Comparison of ENCODE assay signal across 26 cellular contexts in genomic region chr11:9028591-9028990, GRCh38.
"Had no signal": no experiment of that assay in that cellular context is flagged by ENCODE, and none has a peak within 500 bp of the region (broad histone marks: within the 10 kb centered on the region; RNA-seq: fewer than 3 reads in every experiment).

No MANE protein-coding gene starts in this region.

- H3K4me3 ChIP-seq: esophagus squamous epithelium, left lung, right lobe of liver, suprapubic skin, tibial artery, upper lobe of right lung had no signal

- H3K9me3 Mint-ChIP-seq: activated T-cell treated with anti-CD3 and anti-CD28 coated beads, Interleukin-2, amount 50 U/mL, for 24 hours; naive B cell; nephron progenitor cell; T-helper 1 cell treated with Interleukin-12 subunit alpha and Interleukin-12 subunit beta and Interleukin-4 antibody, amounts not matched to agents 30 μg/mL and 1 μg/mL, for 36 hours had no signal

- ATAC-seq: left lung, right lobe of liver, upper lobe of right lung had no signal

- H3K27ac Mint-ChIP-seq: activated T-cell treated with anti-CD3 and anti-CD28 coated beads, Interleukin-2, amount 50 U/mL, for 24 hours; nephron progenitor cell; progenitor cell of endocrine pancreas; T-helper 1 cell treated with Interleukin-12 subunit alpha and Interleukin-12 subunit beta and Interleukin-4 antibody, amounts not matched to agents 30 μg/mL and 1 μg/mL, for 36 hours had no signal

- DNase-seq: activated CD4-positive, alpha-beta T cell treated with anti-CD3 and anti-CD28 coated beads for 4 hours; activated CD4-positive, alpha-beta T cell treated with anti-CD3 and anti-CD28 coated beads, Interleukin-2, amount 50 U/mL, for 4 hours; activated CD8-positive, alpha-beta memory T cell treated with anti-CD3 and anti-CD28 coated beads, Interleukin-2, amount 50 U/mL, for 4 hours; activated gamma-delta T cell treated with Interleukin-2 at 50 U/mL for 16 hours; activated naive CD4-positive, alpha-beta T cell treated with anti-CD3 and anti-CD28 coated beads, Interleukin-2, amount 50 U/mL, for 16 hours; activated T-cell treated with anti-CD3 and anti-CD28 coated beads, Interleukin-2, amount 50 U/mL, for 24 hours; amniotic stem cell; brain microvascular endothelial cell; esophagus squamous epithelium; foreskin melanocyte; left lung; naive B cell; nephron progenitor cell; right lobe of liver; small intestine; stimulated activated CD4-positive, alpha-beta T cell treated with anti-CD3 and anti-CD28 coated beads, Interleukin-1b, Interleukin-23, amount 100 ng/mL, for 48 hours; stimulated activated naive CD4-positive, alpha-beta T cell; T-helper 9 cell; tibial artery; upper lobe of right lung had no signal

- H3K4me1 Mint-ChIP-seq: naive B cell had no signal

- H3K36me3 Mint-ChIP-seq: naive B cell had no signal

- H3K4me1 ChIP-seq: esophagus squamous epithelium, left lung, right lobe of liver, suprapubic skin, tibial artery, upper lobe of right lung had no signal

- H3K27me3 ChIP-seq: brain microvascular endothelial cell, esophagus squamous epithelium, left lung, neutrophil, right lobe of liver, suprapubic skin, tibial artery, upper lobe of right lung had no signal

- H3K36me3 ChIP-seq: brain microvascular endothelial cell, esophagus squamous epithelium, left lung, neutrophil, right lobe of liver, tibial artery, upper lobe of right lung had no signal

- H3K4me3 Mint-ChIP-seq: activated T-cell treated with anti-CD3 and anti-CD28 coated beads, Interleukin-2, amount 50 U/mL, for 24 hours; naive B cell; nephron progenitor cell; T-helper 1 cell treated with Interleukin-12 subunit alpha and Interleukin-12 subunit beta and Interleukin-4 antibody, amounts not matched to agents 30 μg/mL and 1 μg/mL, for 36 hours had no signal

- H3K27ac ChIP-seq: brain microvascular endothelial cell, epithelial cell of prostate, esophagus squamous epithelium, left lung, neutrophil, right lobe of liver, suprapubic skin, tibial artery, upper lobe of right lung, VCaP had no signal

- H3K9me3 ChIP-seq: esophagus squamous epithelium, left lung, neutrophil, right lobe of liver, suprapubic skin, tibial artery, upper lobe of right lung had no signal
